Comparison of ENCODE assay signal across 26 cellular contexts in the genomic region with DNA sequence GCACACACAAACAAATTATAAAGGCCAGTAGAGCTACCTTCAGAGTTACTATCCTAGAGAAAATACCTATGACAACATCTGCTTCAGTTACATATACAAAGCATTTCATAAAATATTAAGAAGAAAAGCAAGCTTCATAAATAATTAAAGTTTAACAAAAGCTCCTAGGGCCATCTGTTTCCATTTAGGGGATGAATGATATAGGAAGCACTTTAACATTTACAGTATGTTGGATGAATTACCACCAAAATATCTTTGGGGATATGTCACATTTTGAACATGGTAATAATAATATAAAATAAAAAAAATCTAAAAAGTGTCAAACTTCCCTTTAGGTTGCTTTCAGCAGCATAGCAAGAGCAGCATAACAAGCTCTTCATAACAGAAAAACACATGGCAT.
"Had no signal": no experiment of that assay in that cellular context is flagged by ENCODE, and none has a peak within 500 bp of the region (broad histone marks: within the 10 kb centered on the region; RNA-seq: fewer than 3 reads in every experiment).

No MANE protein-coding gene starts in this region.

- ATAC-seq: activated T-helper 17 cell treated with anti-CD3 and anti-CD28 coated beads, Interleukin-2, amount 50 U/mL, for 72 hours; T-helper 17 cell had no signal

- H3K4me1 ChIP-seq: Peyer's patch, SJCRH30 had no signal

- H3K4me3 ChIP-seq: adrenal gland, Peyer's patch, SJCRH30 had no signal

- H3K27me3 ChIP-seq: adrenal gland, Peyer's patch, SJCRH30 had no signal

- H3K36me3 ChIP-seq: adrenal gland, SJCRH30 had no signal

- H3K9me3 ChIP-seq: adrenal gland, Peyer's patch had no signal

- DNase-seq: activated B cell treated with CpG ODN at 0.5 μM for 24 hours; activated CD4-positive, alpha-beta memory T cell treated with anti-CD3 and anti-CD28 coated beads, Interleukin-2, amount 10 ng/mL, durations not matched to agents 7 days and 5 days; activated CD4-positive, alpha-beta T cell treated with anti-CD3 and anti-CD28 coated beads for 1 hour; activated CD4-positive, alpha-beta T cell treated with anti-CD3 and anti-CD28 coated beads, Interleukin-2, amount 10 ng/mL, durations not matched to agents 24 days and 14 days; activated gamma-delta T cell treated with Interleukin-2 at 50 U/mL for 16 hours; activated naive CD4-positive, alpha-beta T cell treated with anti-CD3 and anti-CD28 coated beads, Interleukin-2, amount 10 ng/mL, durations not matched to agents 7 days and 5 days; activated naive CD8-positive, alpha-beta T cell treated with anti-CD3 and anti-CD28 coated beads for 36 hours; activated T-cell treated with anti-CD3 and anti-CD28 coated beads for 4 hours; activated T-cell treated with anti-CD3 and anti-CD28 coated beads, Interleukin-2, amount 50 U/mL, for 48 hours; adrenal gland; anterior cingulate cortex; Kasumi-1; KBM-7; NCI-H1048; NCI-H1417; NCI-H1930; NCI-H2107; NCI-H510A treated with DMSO at 0.1 percent for 48 hours; NCI-H69; Peyer's patch; Right ventricle myocardium superior; SJCRH30; T-helper 17 cell; T-helper 9 cell had no signal

- H3K27ac ChIP-seq: Peyer's patch, RWPE1, SJCRH30 had no signal
